ENCODE assay signal across 34 cellular contexts in genomic region chr20:5793916-5794315, GRCh38. TPM values are rescaled to one million over a fixed set of nuclear protein-coding genes. Genes with fewer than 3 reads are reported as not detected.
"Had no signal": no experiment of that assay in that cellular context is flagged by ENCODE, and none has a peak within 500 bp of the region (broad histone marks: within the 10 kb centered on the region; RNA-seq: fewer than 3 reads in every experiment).

No MANE protein-coding gene starts in this region.

- ATAC-seq: activated CD8-positive, alpha-beta T cell treated with anti-CD3 and anti-CD28 coated beads for 36 hours; Right ventricle myocardium inferior; SK-N-SH treated with all-trans-retinoic acid at 6 μM for 48 hours had no signal

- H3K4me2 ChIP-seq: PC-9 had no signal

- H3K4me1 ChIP-seq: ascending aorta had no signal

- H3K27ac ChIP-seq: ascending aorta, cardiac muscle cell, PC-9, RWPE1, VCaP had no signal

- DNase-seq: activated CD4-positive, alpha-beta T cell treated with anti-CD3 and anti-CD28 coated beads, Interleukin-2, amount 10 ng/mL, durations not matched to agents 24 days and 14 days; activated CD4-positive, alpha-beta T cell treated with anti-CD3 and anti-CD28 coated beads, Interleukin-2, amount 50 U/mL, for 4 hours; activated CD4-positive, CD25-positive, alpha-beta regulatory T cell; activated CD8-positive, alpha-beta T cell treated with anti-CD3 and anti-CD28 coated beads for 36 hours; activated gamma-delta T cell; activated naive CD4-positive, alpha-beta T cell treated with Interleukin-2 at 50 U/mL for 16 hours; activated naive CD8-positive, alpha-beta T cell treated with anti-CD3 and anti-CD28 coated beads, Interleukin-2, amount 10 ng/mL, durations not matched to agents 7 days and 5 days; activated T-cell treated with anti-CD3 and anti-CD28 coated beads, Interleukin-2, amount 50 U/mL, for 24 hours; amygdala; Karpas-422; NCI-H1105; NCI-H1417 treated with DMSO at 0.1 percent for 48 hours; NCI-H187 treated with DMSO at 0.1 percent for 48 hours; NCI-H2081; NCI-H2171 treated with DMSO at 0.1 percent for 48 hours; NCI-H2227 treated with DMSO at 0.1 percent for 48 hours; NCI-H446; NCI-H524; PC-9; SIG-M5; SW 1271; T-helper 1 cell; T-helper 2 cell; T-helper 9 cell had no signal

- H3K4me3 ChIP-seq: ascending aorta, cardiac muscle cell, PC-9 had no signal

- H3K27me3 ChIP-seq: ascending aorta, cardiac muscle cell had no signal

- H3K4me1 Mint-ChIP-seq: activated CD4-positive, alpha-beta T cell treated with anti-CD3 and anti-CD28 coated beads, Interleukin-2, amount 10 ng/mL, durations not matched to agents 24 days and 14 days; activated naive CD8-positive, alpha-beta T cell treated with anti-CD3 and anti-CD28 coated beads, Interleukin-2, amount 10 ng/mL, durations not matched to agents 7 days and 5 days had no signal

- H3K4me3 Mint-ChIP-seq: activated CD4-positive, alpha-beta T cell treated with anti-CD3 and anti-CD28 coated beads, Interleukin-2, amount 10 ng/mL, durations not matched to agents 24 days and 14 days; activated CD8-positive, alpha-beta T cell treated with anti-CD3 and anti-CD28 coated beads for 36 hours; activated naive CD4-positive, alpha-beta T cell treated with anti-CD3 and anti-CD28 coated beads, Interleukin-2, amount 50 U/mL, for 24 hours; activated naive CD8-positive, alpha-beta T cell treated with anti-CD3 and anti-CD28 coated beads, Interleukin-2, amount 10 ng/mL, durations not matched to agents 7 days and 5 days; activated T-cell treated with anti-CD3 and anti-CD28 coated beads, Interleukin-2, amount 50 U/mL, for 24 hours; central memory CD8-positive, alpha-beta T cell had no signal

- H3K36me3 ChIP-seq: cardiac muscle cell had no signal

- H3K27ac Mint-ChIP-seq: activated CD4-positive, alpha-beta T cell treated with anti-CD3 and anti-CD28 coated beads, Interleukin-2, amount 10 ng/mL, durations not matched to agents 24 days and 14 days; activated CD8-positive, alpha-beta T cell treated with anti-CD3 and anti-CD28 coated beads for 36 hours; activated naive CD4-positive, alpha-beta T cell treated with anti-CD3 and anti-CD28 coated beads, Interleukin-2, amount 50 U/mL, for 24 hours; activated naive CD8-positive, alpha-beta T cell treated with anti-CD3 and anti-CD28 coated beads, Interleukin-2, amount 10 ng/mL, durations not matched to agents 7 days and 5 days; activated T-cell treated with anti-CD3 and anti-CD28 coated beads, Interleukin-2, amount 50 U/mL, for 24 hours; activated T-helper 2 cell treated with anti-CD3 and anti-CD28 coated beads, Interferon-gamma antibody, Interleukin-2, Interleukin-4, amounts not matched to agents 10 μg/mL and 5 μg/mL and 100 μg/mL, durations not matched to agents 14 hours and 24 hours and 36 hours had no signal

- H2AFZ ChIP-seq: PC-9 had no signal

- H3K9me3 ChIP-seq: ascending aorta had no signal

- H3K27me3 Mint-ChIP-seq: activated CD4-positive, alpha-beta T cell treated with anti-CD3 and anti-CD28 coated beads, Interleukin-2, amount 10 ng/mL, durations not matched to agents 24 days and 14 days; activated CD8-positive, alpha-beta T cell treated with anti-CD3 and anti-CD28 coated beads for 36 hours; activated naive CD4-positive, alpha-beta T cell treated with anti-CD3 and anti-CD28 coated beads, Interleukin-2, amount 50 U/mL, for 24 hours; activated naive CD8-positive, alpha-beta T cell treated with anti-CD3 and anti-CD28 coated beads, Interleukin-2, amount 10 ng/mL, durations not matched to agents 7 days and 5 days; activated T-cell treated with anti-CD3 and anti-CD28 coated beads, Interleukin-2, amount 50 U/mL, for 24 hours; central memory CD8-positive, alpha-beta T cell had no signal

- H3K9me3 Mint-ChIP-seq: activated CD4-positive, alpha-beta T cell treated with anti-CD3 and anti-CD28 coated beads, Interleukin-2, amount 10 ng/mL, durations not matched to agents 24 days and 14 days; activated CD8-positive, alpha-beta T cell treated with anti-CD3 and anti-CD28 coated beads for 36 hours; activated naive CD4-positive, alpha-beta T cell treated with anti-CD3 and anti-CD28 coated beads, Interleukin-2, amount 50 U/mL, for 24 hours; activated naive CD8-positive, alpha-beta T cell treated with anti-CD3 and anti-CD28 coated beads, Interleukin-2, amount 10 ng/mL, durations not matched to agents 7 days and 5 days; activated T-cell treated with anti-CD3 and anti-CD28 coated beads, Interleukin-2, amount 50 U/mL, for 24 hours; activated T-helper 2 cell treated with anti-CD3 and anti-CD28 coated beads, Interferon-gamma antibody, Interleukin-2, Interleukin-4, amounts not matched to agents 10 μg/mL and 5 μg/mL and 100 μg/mL, durations not matched to agents 14 hours and 24 hours and 36 hours; central memory CD8-positive, alpha-beta T cell had no signal

- FAIRE-seq: RCC 7860 had no signal

RNA-seq across cellular contexts. Expression of gene SHLD1, which starts 43.7 kb away (rescaled TPM):
- total RNA-seq: ascending aorta had no signal
